16 cellular contexts compared by ENCODE assay signal in the genomic region with DNA sequence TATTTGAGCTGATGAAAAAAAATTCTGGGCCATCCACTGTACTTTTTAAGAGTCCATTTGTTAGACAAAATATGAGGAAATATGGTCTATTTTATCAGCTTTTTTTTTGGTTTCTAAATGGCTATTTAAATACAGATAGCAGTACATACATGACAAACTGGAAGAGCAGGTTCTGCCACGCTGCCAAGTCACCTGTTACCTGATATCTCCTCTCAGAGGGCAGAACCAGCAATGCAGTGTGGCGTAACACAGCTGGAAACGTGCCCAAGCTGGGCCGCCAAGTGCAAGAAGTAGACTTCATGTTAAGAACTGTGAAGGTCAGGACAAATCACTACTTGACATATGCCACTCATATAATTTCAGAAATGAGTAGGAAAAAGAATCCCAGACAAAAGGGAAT. TPM values are rescaled to one million over a fixed set of nuclear protein-coding genes. Genes with fewer than 3 reads are reported as not detected.
DNase-seq lines count a peak whose midpoint lies in the region; ATAC-seq and TF ChIP-seq lines count a peak whose summit lies in the region.
"Had no signal": no experiment of that assay in that cellular context is flagged by ENCODE, and none has a peak within 500 bp of the region (broad histone marks: within the 10 kb centered on the region; RNA-seq: fewer than 3 reads in every experiment).

No MANE protein-coding gene starts in this region.

- ATAC-seq in upper lobe of right lung: peak; percentile 82

- DNase-seq in SIG-M5 treated with dmso at 0.1 percent for 504 hours (lab: John Stamatoyannopoulos, UW; ENCODE audit: unreplicated experiment): peak; percentile 26
- no peak for DNase-seq in SIG-M5 (lab: John Stamatoyannopoulos, UW)
- peak; percentile 36 for DNase-seq in NCI-H69 (lab: John Stamatoyannopoulos, UW)
- peak; percentile 43 for DNase-seq in iPS-NIHi7 (ENCODE audit: extremely low spot score)
- DNase-seq in upper lobe of right lung: peak; percentile 93
- no peak for DNase-seq in activated naive CD4-positive, alpha-beta T cell (lab: John Stamatoyannopoulos, UW)
- no peak for DNase-seq in activated T-cell treated with anti-CD3 and anti-CD28 coated beads, Interleukin-2, amount 50 U/mL, for 48 hours
- DNase-seq in stimulated activated CD4-positive, alpha-beta T cell treated with anti-CD3 and anti-CD28 coated beads, Interleukin-2, amount 100 ng/mL, for 24 hours: no peak
- DNase-seq: activated CD8-positive, alpha-beta memory T cell treated with anti-CD3 and anti-CD28 coated beads, Interleukin-2, amount 50 U/mL, for 48 hours; DND-41; NCI-H82 had no signal

- peaks cover 65% of the 10 kb centered on the region for H3K27me3 ChIP-seq in upper lobe of right lung

- H3K4me1 ChIP-seq in upper lobe of right lung: peaks cover 10% of the 10 kb centered on the region
- H3K4me1 ChIP-seq: HAP-1, SJSA1 had no signal

- TF ChIP-seq CTCF in upper lobe of right lung (IDR thresholded peaks at IDR 0.05): no peak

- H3K36me3 ChIP-seq in upper lobe of right lung: no peaks in the 10 kb centered on the region
- H3K36me3 ChIP-seq: SJSA1 had no signal

- intact Hi-C loops in upper lobe of right lung (cut with DNase I): no loop called here

- H3K27ac ChIP-seq in upper lobe of right lung: no peak overlapping the region
- H3K27ac ChIP-seq: coronary artery, SJSA1 had no signal

- no peak overlapping the region for H3K4me3 ChIP-seq in upper lobe of right lung
- H3K4me3 ChIP-seq: coronary artery, HAP-1, SJSA1 had no signal

- H3K9me3 ChIP-seq in upper lobe of right lung: no peaks in the 10 kb centered on the region
- H3K9me3 ChIP-seq: HAP-1, SJSA1 had no signal

RNA-seq across cellular contexts. Expression of gene MCIDAS, which starts 8.1 kb away (rescaled TPM):
- not detected for total RNA-seq in upper lobe of right lung
- total RNA-seq: fibroblast of villous mesenchyme had no signal

RNA-seq across cellular contexts. Expression of gene CCNO, which starts 14.4 kb away (rescaled TPM):
- not detected for total RNA-seq in upper lobe of right lung
- total RNA-seq: fibroblast of villous mesenchyme had no signal

RNA-seq across cellular contexts. Expression of gene CDC20B, which starts 46.0 kb away (rescaled TPM):
- not detected for total RNA-seq in upper lobe of right lung
- total RNA-seq: A673, fibroblast of villous mesenchyme, SJSA1 had no signal

RNA-seq across cellular contexts. Expression of gene GPX8, which starts 59.0 kb away (rescaled TPM):
- total RNA-seq in upper lobe of right lung: 9.5 TPM

Comparison
In these comparisons a context has a peak if more than half of its experiments do, and no peak if none do; other contexts are left out.
1. DNase-seq: peak in SIG-M5 treated with dmso at 0.1 percent for 504 hours (single experiment), NCI-H69 (single experiment), iPS-NIHi7 (single experiment) and upper lobe of right lung (single experiment); none in SIG-M5 (single experiment), activated naive CD4-positive, alpha-beta T cell (0 of 4), activated T-cell treated with anti-CD3 and anti-CD28 coated beads, Interleukin-2, amount 50 U/mL, for 48 hours (0 of 2) and stimulated activated CD4-positive, alpha-beta T cell treated with anti-CD3 and anti-CD28 coated beads, Interleukin-2, amount 100 ng/mL, for 24 hours (0 of 2).